In genomic region chr14:90488256-90488655, GRCh38 we compare ENCODE assay signal across 22 cellular contexts.
"Had no signal": no experiment of that assay in that cellular context is flagged by ENCODE, and none has a peak within 500 bp of the region (broad histone marks: within the 10 kb centered on the region; RNA-seq: fewer than 3 reads in every experiment).

No MANE protein-coding gene starts in this region.

- H3K4me1 ChIP-seq: colonic mucosa had no signal

- DNase-seq: colonic mucosa; cortex of kidney; effector CD8-positive, alpha-beta T cell; effector memory CD8-positive, alpha-beta T cell; endodermal cell; erythroblast; esophagus squamous epithelium; foreskin fibroblast; foreskin melanocyte; gastrocnemius medialis; heart left ventricle; left cardiac atrium; left lung; left ventricle myocardium superior; lower lobe of right lung; mesendoderm; midbrain had no signal

- H3K27ac Mint-ChIP-seq: dendritic cell treated with granulocyte-macrophage colony-stimulating factor and Interleukin-4, amounts not matched to agents 40 ng/mL and 50 ng/mL, for 4 days; effector memory CD8-positive, alpha-beta T cell; endodermal cell; memory B cell had no signal

- H3K9me3 Mint-ChIP-seq: dendritic cell treated with granulocyte-macrophage colony-stimulating factor and Interleukin-4, amounts not matched to agents 40 ng/mL and 50 ng/mL, for 4 days; endodermal cell; memory B cell had no signal

- H3K36me3 ChIP-seq: colonic mucosa, esophagus squamous epithelium, gastrocnemius medialis, heart left ventricle, left lung, lower lobe of right lung had no signal

- H3K27me3 ChIP-seq: colonic mucosa, gastrocnemius medialis, heart left ventricle, hepatocyte, left lung had no signal

- H3K4me3 Mint-ChIP-seq: dendritic cell treated with granulocyte-macrophage colony-stimulating factor and Interleukin-4, amounts not matched to agents 40 ng/mL and 50 ng/mL, for 4 days; effector memory CD8-positive, alpha-beta T cell; endodermal cell; memory B cell had no signal

- H3K4me3 ChIP-seq: colonic mucosa, esophagus squamous epithelium, gastrocnemius medialis, heart left ventricle, hepatocyte, left lung, lower lobe of right lung had no signal

- H3K27ac ChIP-seq: colonic mucosa, epithelial cell of prostate, esophagus squamous epithelium, gastrocnemius medialis, heart left ventricle, hepatocyte, left lung, lower lobe of right lung had no signal

- ATAC-seq: effector memory CD8-positive, alpha-beta T cell; esophagus mucosa; gastrocnemius medialis; heart left ventricle; left cardiac atrium; left lung; left ventricle myocardium superior; lower lobe of right lung had no signal

- H3K9me3 ChIP-seq: colonic mucosa, esophagus squamous epithelium, gastrocnemius medialis, heart left ventricle, left lung, lower lobe of right lung had no signal
